20 cellular contexts compared by ENCODE assay signal in genomic region chr17:10096556-10096955, GRCh38.
"Had no signal": no experiment of that assay in that cellular context is flagged by ENCODE, and none has a peak within 500 bp of the region (broad histone marks: within the 10 kb centered on the region; RNA-seq: fewer than 3 reads in every experiment).

No MANE protein-coding gene starts in this region.

- ATAC-seq: activated CD4-positive, alpha-beta T cell treated with anti-CD3 and anti-CD28 coated beads for 36 hours; activated T-cell treated with anti-CD3 and anti-CD28 coated beads, Interleukin-2, amount 50 U/mL, for 4 hours; foreskin keratinocyte; left lobe of liver; naive thymus-derived CD8-positive, alpha-beta T cell; right lobe of liver had no signal

- H3K27ac Mint-ChIP-seq: activated B cell treated with CpG ODN at 0.5 μM for 24 hours; activated CD4-positive, alpha-beta T cell treated with anti-CD3 and anti-CD28 coated beads for 36 hours; activated naive CD8-positive, alpha-beta T cell; activated T-helper 2 cell treated with anti-CD3 and anti-CD28 coated beads, Interferon-gamma antibody, Interleukin-2, Interleukin-4, amounts not matched to agents 10 μg/mL and 5 μg/mL and 100 μg/mL, durations not matched to agents 14 hours and 24 hours and 36 hours; T-helper 1 cell treated with Interleukin-12 subunit alpha and Interleukin-12 subunit beta and Interleukin-4 antibody, amounts not matched to agents 30 μg/mL and 1 μg/mL, for 36 hours had no signal

- H3K9me3 ChIP-seq: right lobe of liver had no signal

- H3K4me3 ChIP-seq: lung, right lobe of liver had no signal

- H3K9ac ChIP-seq: parathyroid adenoma had no signal

- H2AFZ ChIP-seq: parathyroid adenoma had no signal

- H3K9me3 Mint-ChIP-seq: activated T-helper 2 cell treated with anti-CD3 and anti-CD28 coated beads, Interferon-gamma antibody, Interleukin-2, Interleukin-4, amounts not matched to agents 10 μg/mL and 5 μg/mL and 100 μg/mL, durations not matched to agents 14 hours and 24 hours and 36 hours; T-helper 1 cell treated with Interleukin-12 subunit alpha and Interleukin-12 subunit beta and Interleukin-4 antibody, amounts not matched to agents 30 μg/mL and 1 μg/mL, for 36 hours had no signal

- H3K27ac ChIP-seq: foreskin keratinocyte, parathyroid adenoma, right lobe of liver had no signal

- H3K36me3 Mint-ChIP-seq: activated naive CD8-positive, alpha-beta T cell had no signal

- H3K4me1 Mint-ChIP-seq: activated B cell treated with CpG ODN at 0.5 μM for 24 hours; activated CD4-positive, alpha-beta T cell treated with anti-CD3 and anti-CD28 coated beads for 36 hours; naive thymus-derived CD8-positive, alpha-beta T cell had no signal

- H3K79me2 ChIP-seq: parathyroid adenoma had no signal

- H3K36me3 ChIP-seq: right lobe of liver had no signal

- DNase-seq: activated B cell treated with CpG ODN at 0.5 μM for 24 hours; activated CD4-positive, alpha-beta T cell treated with anti-CD3 and anti-CD28 coated beads for 36 hours; activated CD4-positive, alpha-beta T cell treated with anti-CD3 and anti-CD28 coated beads, Interleukin-2, amount 50 U/mL, for 4 hours; activated CD8-positive, alpha-beta memory T cell treated with anti-CD3 and anti-CD28 coated beads, Interleukin-2, amount 50 U/mL, for 48 hours; activated naive CD4-positive, alpha-beta T cell; activated T-cell treated with anti-CD3 and anti-CD28 coated beads, Interleukin-2, amount 50 U/mL, for 4 hours; cortex of kidney; foreskin keratinocyte; naive thymus-derived CD8-positive, alpha-beta T cell; right lobe of liver; stimulated activated CD4-positive, alpha-beta T cell treated with anti-CD3 and anti-CD28 coated beads, Interleukin-2, amount 100 ng/mL, for 48 hours; stimulated activated CD8-positive, alpha-beta memory T cell treated with anti-CD3 and anti-CD28 coated beads, Interleukin-4, amount 100 ng/mL, for 48 hours; stimulated activated naive CD4-positive, alpha-beta T cell; T1000 had no signal

- H3K4me3 Mint-ChIP-seq: activated B cell treated with CpG ODN at 0.5 μM for 24 hours; activated CD4-positive, alpha-beta T cell treated with anti-CD3 and anti-CD28 coated beads for 36 hours; activated naive CD8-positive, alpha-beta T cell; activated T-cell treated with anti-CD3 and anti-CD28 coated beads, Interleukin-2, amount 50 U/mL, for 4 hours; T-helper 1 cell treated with Interleukin-12 subunit alpha and Interleukin-12 subunit beta and Interleukin-4 antibody, amounts not matched to agents 30 μg/mL and 1 μg/mL, for 36 hours had no signal

- H3K27me3 ChIP-seq: foreskin keratinocyte, right lobe of liver had no signal

- H3K4me1 ChIP-seq: foreskin keratinocyte, parathyroid adenoma, right lobe of liver had no signal

- H3K27me3 Mint-ChIP-seq: activated B cell treated with CpG ODN at 0.5 μM for 24 hours; activated CD4-positive, alpha-beta T cell treated with anti-CD3 and anti-CD28 coated beads for 36 hours had no signal
